ENCODE assay signal across 1 cellular context in the genomic region with DNA sequence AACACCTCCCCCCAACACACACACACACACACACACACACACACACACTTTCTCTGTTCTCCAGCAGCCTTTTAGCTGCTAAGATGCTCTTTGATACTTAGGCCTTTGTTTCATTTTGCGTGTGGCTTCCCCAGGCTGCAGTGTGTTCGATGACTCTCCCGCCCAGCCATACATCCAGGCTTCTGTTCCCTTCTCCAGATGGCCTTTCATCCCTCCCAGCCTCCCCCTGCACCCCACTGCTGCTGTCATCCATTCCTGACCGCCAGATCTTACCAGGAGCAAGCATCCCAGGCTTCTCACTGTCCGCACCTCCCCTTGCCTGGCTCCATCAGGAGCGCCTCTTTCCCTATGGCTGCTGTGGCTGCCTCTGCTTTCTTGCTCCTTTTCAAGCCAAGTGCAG.
TF ChIP-seq lines count a peak whose summit lies in the region.

No MANE protein-coding gene starts in this region.

TF ChIP-seq in IMR-90, 13 proteins besides CTCF, POLR2A, EP300 and RAD21 (continued from another document):
- TF ChIP-seq, protein P1, sequence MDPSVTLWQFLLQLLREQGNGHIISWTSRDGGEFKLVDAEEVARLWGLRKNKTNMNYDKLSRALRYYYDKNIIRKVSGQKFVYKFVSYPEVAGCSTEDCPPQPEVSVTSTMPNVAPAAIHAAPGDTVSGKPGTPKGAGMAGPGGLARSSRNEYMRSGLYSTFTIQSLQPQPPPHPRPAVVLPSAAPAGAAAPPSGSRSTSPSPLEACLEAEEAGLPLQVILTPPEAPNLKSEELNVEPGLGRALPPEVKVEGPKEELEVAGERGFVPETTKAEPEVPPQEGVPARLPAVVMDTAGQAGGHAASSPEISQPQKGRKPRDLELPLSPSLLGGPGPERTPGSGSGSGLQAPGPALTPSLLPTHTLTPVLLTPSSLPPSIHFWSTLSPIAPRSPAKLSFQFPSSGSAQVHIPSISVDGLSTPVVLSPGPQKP (IDR thresholded peaks at IDR 0.05; ENCODE audit: borderline replicate concordance, low read depth, low read length) = no peak
- TF ChIP-seq NFE2L2 (IDR thresholded peaks at IDR 0.05; ENCODE audit: low read depth, low read length) (no peak), FOS (IDR thresholded peaks at IDR 0.05; ENCODE audit: low read depth, low read length) (no peak)
